In genomic region chr3:64892664-64893309, GRCh38 we compare ENCODE assay signal across 20 cellular contexts.
DNase-seq lines count a peak whose midpoint lies in the region; ATAC-seq, FAIRE-seq and TF ChIP-seq lines count a peak whose summit lies in the region.
"Had no signal": no experiment of that assay in that cellular context is flagged by ENCODE, and none has a peak within 500 bp of the region (broad histone marks: within the 10 kb centered on the region; RNA-seq: fewer than 3 reads in every experiment).

No MANE protein-coding gene starts in this region.

- no peak overlapping the region for H4K91ac ChIP-seq in trophoblast cell (ENCODE audit: low read depth, low read length)

- ATAC-seq in WTC11 = no peak
- ATAC-seq in GM21367 (IDR thresholded peaks at IDR 0.05; ENCODE audit: unreplicated experiment) = no peak
- ATAC-seq: CD8-positive, alpha-beta T cell had no signal

- H2BK12ac ChIP-seq in trophoblast cell (ENCODE audit: low read length) = peak overlapping the region; percentile 50

- no peak for DNase-seq in WTC11 (ENCODE audit: low spot score)
- peak; percentile 23 for DNase-seq in bronchial epithelial cell (ENCODE audit: low read depth)
- peak; percentile 17 for DNase-seq in iPS-NIHi11 (ENCODE audit: low spot score)
- peak; percentile 87 to 88 for DNase-seq in trophoblast cell
- no peak for DNase-seq in stimulated activated CD4-positive, alpha-beta T cell treated with anti-CD3 and anti-CD28 coated beads, Interleukin-15, amount 100 ng/mL, for 24 hours
- no peak for DNase-seq in nucleus accumbens (lab: John Stamatoyannopoulos, UW)
- DNase-seq in activated T-cell treated with anti-CD3 and anti-CD28 coated beads, Interleukin-2, amount 50 U/mL, for 24 hours = no peak
- DNase-seq: Calu3; CD8-positive, alpha-beta T cell; DMS53; GM23248 had no signal

- H3K27me3 ChIP-seq in bronchial epithelial cell (ENCODE audit: control insufficient read depth, insufficient read depth, low read length) = peaks cover 2% of the 10 kb centered on the region
- no peaks in the 10 kb centered on the region for H3K27me3 ChIP-seq in trophoblast cell (ENCODE audit: insufficient read depth, low read length)
- H3K27me3 ChIP-seq: BLaER1 treated with 17β-estradiol and CSF1 and Interleukin-3, amounts not matched to agents 10 nM and 100 nM had no signal

- POLR2A ChIA-PET in WTC11 (lab: Charles Lee) = no interaction called here

- H3K4me1 Mint-ChIP-seq in WTC11 = peaks cover 21% of the 10 kb centered on the region
- H3K4me1 Mint-ChIP-seq in activated T-cell treated with anti-CD3 and anti-CD28 coated beads, Interleukin-2, amount 50 U/mL, for 24 hours (ENCODE audit: low read depth) = no peaks in the 10 kb centered on the region
- H3K4me1 Mint-ChIP-seq: B cell, IgD-negative memory B cell had no signal

- no peak overlapping the region for H3K9ac ChIP-seq in trophoblast cell (ENCODE audit: low read length)
- H3K9ac ChIP-seq: BLaER1 treated with 17β-estradiol and CSF1 and Interleukin-3, amounts not matched to agents 10 nM and 100 nM; GM23248 had no signal

- no peak overlapping the region for H3K4ac ChIP-seq in trophoblast cell (ENCODE audit: low read depth, low read length)

- TF ChIP-seq CTCF in WTC11 (IDR thresholded peaks at IDR 0.05) (no peak), bronchial epithelial cell (IDR thresholded peaks at IDR 0.05; ENCODE audit: insufficient read depth, low read length, severe bottlenecking) (no peak)

- no peaks in the 10 kb centered on the region for H3K36me3 ChIP-seq in bronchial epithelial cell (ENCODE audit: control insufficient read depth, insufficient read depth, low read length)
- H3K36me3 ChIP-seq in trophoblast cell (ENCODE audit: control insufficient read depth in 1 of 2, insufficient read depth in 2 of 2, low read length in 2 of 2) = no peaks in the 10 kb centered on the region
- H3K36me3 ChIP-seq: BLaER1 treated with 17β-estradiol and CSF1 and Interleukin-3, amounts not matched to agents 10 nM and 100 nM; HAP-1 had no signal

- H3K9me3 ChIP-seq in trophoblast cell (ENCODE audit: insufficient read depth, low read depth, low read length) = no peaks in the 10 kb centered on the region
- H3K9me3 ChIP-seq: HAP-1 had no signal

- H3K27ac ChIP-seq in trophoblast cell (ENCODE audit: low read depth, low read length) = no peak overlapping the region
- H3K27ac ChIP-seq: BLaER1 treated with 17β-estradiol and CSF1 and Interleukin-3, amounts not matched to agents 10 nM and 100 nM; GM23248; HL-60 had no signal

- H2BK120ac ChIP-seq in trophoblast cell (ENCODE audit: insufficient read depth, low read length, poor library complexity) = no peak overlapping the region

- H2AK5ac ChIP-seq in trophoblast cell (ENCODE audit: low read length) = no peak overlapping the region

- no peaks in the 10 kb centered on the region for H3K27me3 Mint-ChIP-seq in WTC11 (ENCODE audit: low read depth)
- no peaks in the 10 kb centered on the region for H3K27me3 Mint-ChIP-seq in activated T-cell treated with anti-CD3 and anti-CD28 coated beads, Interleukin-2, amount 50 U/mL, for 24 hours
- H3K27me3 Mint-ChIP-seq: B cell, IgD-negative memory B cell had no signal

- H3K27ac Mint-ChIP-seq in WTC11 = no peak overlapping the region
- no peak overlapping the region for H3K27ac Mint-ChIP-seq in activated T-cell treated with anti-CD3 and anti-CD28 coated beads, Interleukin-2, amount 50 U/mL, for 24 hours
- H3K27ac Mint-ChIP-seq: B cell; CD8-positive, alpha-beta T cell; IgD-negative memory B cell had no signal

- no peaks in the 10 kb centered on the region for H3K79me1 ChIP-seq in trophoblast cell (ENCODE audit: low read length)

- H2BK5ac ChIP-seq in trophoblast cell (ENCODE audit: low read depth, low read length, poor library complexity) = no peak overlapping the region

- no peak overlapping the region for H3K4me3 ChIP-seq in bronchial epithelial cell (ENCODE audit: low read depth, low read length)
- H3K4me3 ChIP-seq in trophoblast cell (ENCODE audit: low read depth, low read length) = no peak overlapping the region
- H3K4me3 ChIP-seq: BLaER1 treated with 17β-estradiol and CSF1 and Interleukin-3, amounts not matched to agents 10 nM and 100 nM; GM23248; HAP-1 had no signal

- no peak overlapping the region for H4K12ac ChIP-seq in trophoblast cell (ENCODE audit: low read depth, low read length)

- peaks cover 3% of the 10 kb centered on the region for H3K9me3 Mint-ChIP-seq in WTC11
- peaks cover 17% of the 10 kb centered on the region for H3K9me3 Mint-ChIP-seq in activated T-cell treated with anti-CD3 and anti-CD28 coated beads, Interleukin-2, amount 50 U/mL, for 24 hours

- CTCF ChIA-PET in WTC11 (lab: Charles Lee) = no interaction called here

- H3K36me3 Mint-ChIP-seq in WTC11 = no peaks in the 10 kb centered on the region
- H3K36me3 Mint-ChIP-seq in activated T-cell treated with anti-CD3 and anti-CD28 coated beads, Interleukin-2, amount 50 U/mL, for 24 hours (ENCODE audit: low read depth) = no peaks in the 10 kb centered on the region
- H3K36me3 Mint-ChIP-seq: CD8-positive, alpha-beta T cell; IgD-negative memory B cell had no signal

- H3K4me1 ChIP-seq in trophoblast cell (ENCODE audit: control insufficient read depth in 1 of 2, insufficient read depth in 2 of 2, low read length in 2 of 2) = peaks cover 3 to 6% of the 10 kb centered on the region in 2 experiments
- H3K4me1 ChIP-seq: HAP-1 had no signal

- H4K8ac ChIP-seq in trophoblast cell (ENCODE audit: low read depth, low read length) = no peak overlapping the region

- H2AFZ ChIP-seq in trophoblast cell (ENCODE audit: insufficient read depth, low read length, poor library complexity) = no peak overlapping the region
- H2AFZ ChIP-seq: GM23248 had no signal

- FAIRE-seq in bronchial epithelial cell (lab: Jason Lieb, UNC) = no peak
- FAIRE-seq: G401.6, GM12891, GM19239 had no signal

- H3K18ac ChIP-seq in trophoblast cell (ENCODE audit: low read length) = no peak overlapping the region

- no peak overlapping the region for H3K14ac ChIP-seq in trophoblast cell (ENCODE audit: low read length)

- H3K79me2 ChIP-seq in trophoblast cell (ENCODE audit: control insufficient read depth, insufficient read depth, low read length, poor library complexity) = no peaks in the 10 kb centered on the region

- WGBS in trophoblast cell (ENCODE audit: extremely low coverage, insufficient coverage, insufficient read length) = no CpG with 5 or more reads among the region's 5 CpGs

- no peak overlapping the region for H3K4me3 Mint-ChIP-seq in WTC11
- H3K4me3 Mint-ChIP-seq in activated T-cell treated with anti-CD3 and anti-CD28 coated beads, Interleukin-2, amount 50 U/mL, for 24 hours = no peak overlapping the region
- H3K4me3 Mint-ChIP-seq: B cell; CD8-positive, alpha-beta T cell; IgD-negative memory B cell had no signal

- H3K4me2 ChIP-seq in trophoblast cell (ENCODE audit: low read length) = no peak overlapping the region
- H3K4me2 ChIP-seq: BLaER1 treated with 17β-estradiol and CSF1 and Interleukin-3, amounts not matched to agents 10 nM and 100 nM had no signal

- no peak overlapping the region for H3K23ac ChIP-seq in trophoblast cell (ENCODE audit: low read length)

TF ChIP-seq in WTC11, 78 proteins besides CTCF, POLR2A, EP300 and RAD21:
- no peak for TF ChIP-seq ZBTB21 (CRISPR knock-in tag; IDR thresholded peaks at IDR 0.05; ENCODE audit: borderline replicate concordance)
- TF ChIP-seq, protein P1, sequence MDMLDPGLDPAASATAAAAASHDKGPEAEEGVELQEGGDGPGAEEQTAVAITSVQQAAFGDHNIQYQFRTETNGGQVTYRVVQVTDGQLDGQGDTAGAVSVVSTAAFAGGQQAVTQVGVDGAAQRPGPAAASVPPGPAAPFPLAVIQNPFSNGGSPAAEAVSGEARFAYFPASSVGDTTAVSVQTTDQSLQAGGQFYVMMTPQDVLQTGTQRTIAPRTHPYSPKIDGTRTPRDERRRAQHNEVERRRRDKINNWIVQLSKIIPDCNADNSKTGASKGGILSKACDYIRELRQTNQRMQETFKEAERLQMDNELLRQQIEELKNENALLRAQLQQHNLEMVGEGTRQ (CRISPR knock-in tag; IDR thresholded peaks at IDR 0.05) = 0 out of 2 replicates have a peak, but pooled peaks have one; percentile 8

Comparison
In these comparisons a context has a peak if more than half of its experiments do, and no peak if none do; other contexts are left out.
1. DNase-seq: peak in bronchial epithelial cell (single experiment), iPS-NIHi11 (single experiment) and trophoblast cell (2 of 2); none in WTC11 (single experiment), stimulated activated CD4-positive, alpha-beta T cell treated with anti-CD3 and anti-CD28 coated beads, Interleukin-15, amount 100 ng/mL, for 24 hours (single experiment), nucleus accumbens (0 of 56) and activated T-cell treated with anti-CD3 and anti-CD28 coated beads, Interleukin-2, amount 50 U/mL, for 24 hours (single experiment).